9 cellular contexts compared by ENCODE assay signal in genomic region chr3:105039004-105039403, GRCh38.
"Had no signal": no experiment of that assay in that cellular context is flagged by ENCODE, and none has a peak within 500 bp of the region (broad histone marks: within the 10 kb centered on the region; RNA-seq: fewer than 3 reads in every experiment).

No MANE protein-coding gene starts in this region.

- H2AFZ ChIP-seq: GM23338 had no signal

- H3K9me3 Mint-ChIP-seq: GM23338, HFFc6, IgD-negative memory B cell had no signal

- H3K27me3 Mint-ChIP-seq: IgD-negative memory B cell had no signal

- H3K36me3 Mint-ChIP-seq: IgD-negative memory B cell had no signal

- ATAC-seq: GM23338, HCT116 had no signal

- FAIRE-seq: H1, HTR-8/SVneo had no signal

- DNase-seq: H7, HFFc6, KBM-7 had no signal

- H3K36me3 ChIP-seq: HAP-1 had no signal

- H3K4me2 ChIP-seq: GM23338 had no signal

- H3K9me3 ChIP-seq: HAP-1 had no signal

- H3K4me3 ChIP-seq: GM23338, HAP-1 had no signal

- H3K4me3 Mint-ChIP-seq: GM23338, HFFc6, IgD-negative memory B cell had no signal

- H3K4me1 ChIP-seq: HAP-1 had no signal

- H3K27ac Mint-ChIP-seq: GM23338, HFFc6, IgD-negative memory B cell had no signal

- H3K4me1 Mint-ChIP-seq: GM23338, IgD-negative memory B cell had no signal
